In genomic region chr22:35312198-35313059, GRCh38 we compare ENCODE assay signal across 8 cellular contexts. TPM values are rescaled to one million over a fixed set of nuclear protein-coding genes. Genes with fewer than 3 reads are reported as not detected.
A peak's percentile ranks its signal among the peaks of the same experiment; 100 is the strongest.
DNase-seq lines count a peak whose midpoint lies in the region; ATAC-seq and TF ChIP-seq lines count a peak whose summit lies in the region.

No MANE protein-coding gene starts in this region.

- H3K27me3 Mint-ChIP-seq in activated CD4-positive, alpha-beta T cell treated with anti-CD3 and anti-CD28 coated beads, Interleukin-2, amount 10 ng/mL, durations not matched to agents 24 days and 14 days, result no peaks in the 10 kb centered on the region
- no peaks in the 10 kb centered on the region for H3K27me3 Mint-ChIP-seq in activated T-cell treated with anti-CD3 and anti-CD28 coated beads, Interleukin-2, amount 50 U/mL, for 72 hours (ENCODE audit: low read depth)

- H3K27ac ChIP-seq in hepatocyte (peak overlapping the region; percentile 94), transverse colon (peak overlapping the region; percentile 45 to 75 (median 62))

- no peaks in the 10 kb centered on the region for H3K9me2 ChIP-seq in hepatocyte (replicated peaks; ENCODE audit: insufficient read depth)

- in situ Hi-C loops in transverse colon (cut with MboI; ENCODE audit: low pct_ligation_motif_present in 1 of 4, low pct_unique_long_range_greater_than_20kb in 1 of 4, low sequenced_read_pairs in 3 of 4), result no loop called here

- no peak for DNase-seq in activated CD4-positive, alpha-beta T cell treated with anti-CD3 and anti-CD28 coated beads, Interleukin-2, amount 10 ng/mL, durations not matched to agents 24 days and 14 days
- no peak for DNase-seq in activated CD4-positive, alpha-beta T cell treated with anti-CD3 and anti-CD28 coated beads, Interleukin-2, amount 50 U/mL, for 48 hours
- peak in 1 of 2 donors; percentile 50 for DNase-seq in activated T-cell treated with anti-CD3 and anti-CD28 coated beads, Interleukin-2, amount 50 U/mL, for 72 hours
- DNase-seq in hepatocyte (ENCODE audit: low spot score) (peak; percentile 83), transverse colon (peak; percentile 67), retina (no peak), SKM-1 (lab: John Stamatoyannopoulos, UW; ENCODE audit: unreplicated experiment) (no peak)

- H3K4me2 ChIP-seq in hepatocyte, result peak overlapping the region; percentile 69

- no peak for TF ChIP-seq CTCF in hepatocyte (IDR thresholded peaks at IDR 0.05; ENCODE audit: poor library complexity)
- no peak for TF ChIP-seq CTCF in transverse colon (IDR thresholded peaks at IDR 0.05)

- peak overlapping the region; percentile 17 for H3K27ac Mint-ChIP-seq in activated CD4-positive, alpha-beta T cell treated with anti-CD3 and anti-CD28 coated beads, Interleukin-2, amount 10 ng/mL, durations not matched to agents 24 days and 14 days
- peak overlapping the region; percentile 13 for H3K27ac Mint-ChIP-seq in activated T-cell treated with anti-CD3 and anti-CD28 coated beads, Interleukin-2, amount 50 U/mL, for 72 hours

- H2AFZ ChIP-seq in hepatocyte, result no peak overlapping the region

- H3K4me3 ChIP-seq in hepatocyte, result no peak overlapping the region
- no peak overlapping the region for H3K4me3 ChIP-seq in transverse colon

- H3K36me3 Mint-ChIP-seq in activated CD4-positive, alpha-beta T cell treated with anti-CD3 and anti-CD28 coated beads, Interleukin-2, amount 10 ng/mL, durations not matched to agents 24 days and 14 days (ENCODE audit: low read depth), result no peaks in the 10 kb centered on the region
- H3K36me3 Mint-ChIP-seq in activated T-cell treated with anti-CD3 and anti-CD28 coated beads, Interleukin-2, amount 50 U/mL, for 72 hours (ENCODE audit: insufficient read depth in 2 of 2), result no peaks in the 10 kb centered on the region

- peaks cover 52% of the 10 kb centered on the region for H4K20me1 ChIP-seq in hepatocyte (ENCODE audit: insufficient read depth, poor library complexity, severe bottlenecking)

- no peak overlapping the region for H3K4me3 Mint-ChIP-seq in activated CD4-positive, alpha-beta T cell treated with anti-CD3 and anti-CD28 coated beads, Interleukin-2, amount 10 ng/mL, durations not matched to agents 24 days and 14 days
- H3K4me3 Mint-ChIP-seq in activated T-cell treated with anti-CD3 and anti-CD28 coated beads, Interleukin-2, amount 50 U/mL, for 72 hours, result peak overlapping the region; percentile 51 to 66

- H3K4me1 ChIP-seq in hepatocyte (ENCODE audit: insufficient read depth) (peaks cover 40% of the 10 kb centered on the region), transverse colon (peaks cover 42 to 66% (median 56%) of the 10 kb centered on the region in 4 donors)

- no peak for TF ChIP-seq POLR2A in transverse colon (IDR thresholded peaks at IDR 0.05)

- H3K36me3 ChIP-seq in hepatocyte (replicated peaks; ENCODE audit: insufficient read depth, low read depth), result no peaks in the 10 kb centered on the region
- H3K36me3 ChIP-seq in transverse colon, result no peaks in the 10 kb centered on the region

- intact Hi-C loops in activated CD4-positive, alpha-beta T cell treated with anti-CD3 and anti-CD28 coated beads, Interleukin-2, amount 10 ng/mL, durations not matched to agents 24 days and 14 days (cut with micrococcal nuclease), result no loop called here
- intact Hi-C loops in transverse colon (cut with DNase I; ENCODE audit: low total_unique reads), result no loop called here

- no peaks in the 10 kb centered on the region for H3K9me3 Mint-ChIP-seq in activated CD4-positive, alpha-beta T cell treated with anti-CD3 and anti-CD28 coated beads, Interleukin-2, amount 10 ng/mL, durations not matched to agents 24 days and 14 days
- H3K9me3 Mint-ChIP-seq in activated T-cell treated with anti-CD3 and anti-CD28 coated beads, Interleukin-2, amount 50 U/mL, for 72 hours, result no peaks in the 10 kb centered on the region

- 67% methylated on average over 13 of the region's 13 CpGs for WGBS in hepatocyte (ENCODE audit: low lambda C conversion rate, missing lambda C conversion rate)
- WGBS in transverse colon (ENCODE audit: low coverage in 1 of 2), 2 donors, result 37 to 60% methylated on average over 3 to 13 of the region's 13 CpGs

- peaks cover 83% of the 10 kb centered on the region for H3K79me2 ChIP-seq in hepatocyte

- H3K27me3 ChIP-seq in hepatocyte, result no peaks in the 10 kb centered on the region
- no peaks in the 10 kb centered on the region for H3K27me3 ChIP-seq in transverse colon

- no peak for TF ChIP-seq EP300 in transverse colon (IDR thresholded peaks at IDR 0.05; ENCODE audit: low read depth)

- H3K9me3 ChIP-seq in hepatocyte (ENCODE audit: low read depth), result no peaks in the 10 kb centered on the region
- no peaks in the 10 kb centered on the region for H3K9me3 ChIP-seq in transverse colon

- peak; percentile 19 to 38 for ATAC-seq in activated T-cell treated with anti-CD3 and anti-CD28 coated beads, Interleukin-2, amount 50 U/mL, for 72 hours (replicated peaks in 1 of 2)
- no peak for ATAC-seq in GM19328 (IDR thresholded peaks at IDR 0.05; ENCODE audit: unreplicated experiment)

- H3K4me1 Mint-ChIP-seq in activated CD4-positive, alpha-beta T cell treated with anti-CD3 and anti-CD28 coated beads, Interleukin-2, amount 10 ng/mL, durations not matched to agents 24 days and 14 days, result peaks cover 61% of the 10 kb centered on the region
- H3K4me1 Mint-ChIP-seq in activated T-cell treated with anti-CD3 and anti-CD28 coated beads, Interleukin-2, amount 50 U/mL, for 72 hours (ENCODE audit: low read depth), result peaks cover 79% of the 10 kb centered on the region

RNA-seq across cellular contexts. Expression of gene TOM1, which starts 12.7 kb away (rescaled TPM):
- total RNA-seq in activated CD4-positive, alpha-beta T cell treated with anti-CD3 and anti-CD28 coated beads, Interleukin-2, amount 10 ng/mL, durations not matched to agents 24 days and 14 days, result 16.8 and 18.7 TPM in 2 replicates
- total RNA-seq in activated T-cell treated with anti-CD3 and anti-CD28 coated beads, Interleukin-2, amount 50 U/mL, for 72 hours, result 10 to 100 TPM; 38.4 to 40.4 TPM
- 108 and 110 TPM in 2 replicates for total RNA-seq in hepatocyte
- 105 and 114 TPM in 2 replicates for polyA plus RNA-seq in hepatocyte
- total RNA-seq in transverse colon, result 100 to 1,000 TPM in 2 of 4 donors, 10 to 100 TPM in 2; 56.3 to 183 (median 104) TPM

RNA-seq across cellular contexts. Expression of gene HMGXB4, which starts 55.1 kb away (rescaled TPM):
- 46.9 and 47.7 TPM in 2 replicates for total RNA-seq in activated CD4-positive, alpha-beta T cell treated with anti-CD3 and anti-CD28 coated beads, Interleukin-2, amount 10 ng/mL, durations not matched to agents 24 days and 14 days
- total RNA-seq in activated T-cell treated with anti-CD3 and anti-CD28 coated beads, Interleukin-2, amount 50 U/mL, for 72 hours, result 10 to 100 TPM; 39.3 to 43.5 TPM
- total RNA-seq in hepatocyte (17.4 and 19.0 TPM in 2 replicates), transverse colon (10 to 100 TPM; 14.0 to 43.4 (median 26.2) TPM)
- polyA plus RNA-seq in hepatocyte, result 15.6 and 17.2 TPM in 2 replicates

Comparison
In these comparisons a context has a peak if more than half of its experiments do, and no peak if none do; other contexts are left out.
1. DNase-seq: peak in hepatocyte (single experiment) and transverse colon (single experiment); none in activated CD4-positive, alpha-beta T cell treated with anti-CD3 and anti-CD28 coated beads, Interleukin-2, amount 10 ng/mL, durations not matched to agents 24 days and 14 days (single experiment), activated CD4-positive, alpha-beta T cell treated with anti-CD3 and anti-CD28 coated beads, Interleukin-2, amount 50 U/mL, for 48 hours (0 of 2), retina (single experiment) and SKM-1 (single experiment).